ENCODE assay signal across 12 cellular contexts in the genomic region with DNA sequence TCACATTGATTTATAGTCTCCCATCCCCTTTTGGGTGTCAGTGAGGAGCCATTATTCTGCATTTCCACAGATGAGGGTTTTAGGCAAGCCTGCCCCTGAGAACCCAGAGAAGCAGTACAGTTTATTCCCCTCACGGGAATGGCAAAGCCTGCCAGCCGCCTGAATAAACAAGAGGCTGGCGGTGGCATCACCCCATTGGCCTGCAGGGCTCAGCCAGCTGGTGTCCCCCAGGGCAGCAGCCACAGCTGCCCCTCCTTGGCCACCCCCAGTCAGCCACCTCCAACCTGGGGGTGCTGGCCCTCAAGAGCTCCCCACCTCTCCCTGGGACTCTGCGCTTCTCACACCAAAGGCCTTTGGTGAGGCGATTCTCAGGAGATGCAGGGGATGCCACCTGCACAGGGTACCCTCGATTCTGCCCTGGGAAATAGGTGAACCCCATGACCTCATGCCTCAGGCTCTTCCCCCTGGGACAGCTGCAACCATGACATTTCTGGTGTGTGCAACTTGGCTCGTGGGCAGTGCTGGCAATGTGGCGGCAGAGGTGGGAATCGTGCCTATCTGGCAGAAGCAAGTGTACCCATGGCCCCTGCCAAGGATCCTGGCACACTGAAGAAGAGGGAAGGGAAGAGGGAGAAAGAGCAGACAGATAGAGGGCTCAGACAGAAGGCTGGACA. TPM values are rescaled to one million over a fixed set of nuclear protein-coding genes. Genes with fewer than 3 reads are reported as not detected.
"Had no signal": no experiment of that assay in that cellular context is flagged by ENCODE, and none has a peak within 500 bp of the region (broad histone marks: within the 10 kb centered on the region; RNA-seq: fewer than 3 reads in every experiment).

No MANE protein-coding gene starts in this region.

- DNase-seq: activated CD4-positive, alpha-beta T cell treated with anti-CD3 and anti-CD28 coated beads, Interleukin-2, amount 50 U/mL, for 1 hour; activated effector memory CD4-positive, alpha-beta T cell treated with Interleukin-2 at 50 U/mL for 16 hours; activated T-cell treated with anti-CD3 and anti-CD28 coated beads, Interleukin-2, amount 50 U/mL, for 24 hours; erythroblast; mesenchymal stem cell; ovary; retina; small intestine; stomach had no signal

- H3K36me3 ChIP-seq: left lung, ovary, stomach had no signal

- H3K27ac ChIP-seq: left lung, ovary, stomach had no signal

- H3K4me3 ChIP-seq: left lung, ovary, stomach, tibial nerve had no signal

- H3K4me1 ChIP-seq: left lung, stomach had no signal

- ATAC-seq: left lung had no signal

- H3K27me3 ChIP-seq: left lung, ovary, tibial nerve had no signal

- H3K9me3 ChIP-seq: ovary had no signal

RNA-seq across cellular contexts. Expression of a gene that starts 14.0 kb away (rescaled TPM):
- total RNA-seq: T-helper 2 cell treated with Interferon-gamma antibody and Interleukin-4, amounts not matched to agents 100 ng/mL and 5 ng/mL, for 36 hours had no signal

RNA-seq across cellular contexts. Expression of a gene that starts 59.9 kb away (rescaled TPM):
- total RNA-seq: T-helper 2 cell treated with Interferon-gamma antibody and Interleukin-4, amounts not matched to agents 100 ng/mL and 5 ng/mL, for 36 hours had no signal
